1 cellular context compared by ENCODE assay signal in genomic region chr19:18291590-18292459, GRCh38.
TF ChIP-seq lines count a peak whose summit lies in the region.

No MANE protein-coding gene starts in this region.

TF ChIP-seq in GM12878, 131 proteins besides CTCF, POLR2A, EP300 and RAD21 (continued from another document and continues in another):
- TF ChIP-seq BCLAF1 (IDR thresholded peaks at IDR 0.05) (no peak), JUND (IDR thresholded peaks at IDR 0.05; ENCODE audit: low read depth, low read length) (no peak), EED (IDR thresholded peaks at IDR 0.05; ENCODE audit: low read depth) (peak; percentile 94), YY1 (IDR thresholded peaks at IDR 0.05; ENCODE audit: low read depth, low read length) (0 out of 2 replicates have a peak, but pooled peaks have one; percentile 8), MLLT1 (IDR thresholded peaks at IDR 0.05) (peak; percentile 80), SREBF2 (IDR thresholded peaks at IDR 0.05; ENCODE audit: low read length) (no peak), SKIL (IDR thresholded peaks at IDR 0.05; ENCODE audit: low read depth, poor library complexity, severe bottlenecking) (peak; percentile 32), BACH1 (IDR thresholded peaks at IDR 0.05; ENCODE audit: borderline replicate concordance) (peak; percentile 86), NFYA (IDR thresholded peaks at IDR 0.05; ENCODE audit: borderline replicate concordance, low read depth, low read length) (no peak), E4F1 (IDR thresholded peaks at IDR 0.05; ENCODE audit: borderline replicate concordance, partially characterized antibody) (no peak), EGR1 (IDR thresholded peaks at IDR 0.05; ENCODE audit: borderline replicate concordance in 1 of 2, low read depth in 2 of 2, low read length in 2 of 2) (peak in 1 of 2 experiments; percentile 100; a peak in 2 of 3 replicates), POU2F2 (IDR thresholded peaks at IDR 0.05; ENCODE audit: borderline replicate concordance, low read depth, low read length) (peak; percentile 73; the same call in 2 of the 3 replicates), ZBTB4 (CRISPR knock-in tag; IDR thresholded peaks at IDR 0.05) (no peak), USF1 (IDR thresholded peaks at IDR 0.05; ENCODE audit: borderline replicate concordance, extremely low read length, insufficient read depth, low read depth, low read length) (no peak), SUPT20H (IDR thresholded peaks at IDR 0.05; ENCODE audit: borderline replicate concordance, control insufficient read depth, low read depth, low read length) (no peak), BCL3 (IDR thresholded peaks at IDR 0.05; ENCODE audit: borderline replicate concordance, insufficient read depth, low read depth, low read length, poor library complexity, severe bottlenecking) (peak; percentile 86), CHD2 (IDR thresholded peaks at IDR 0.05; ENCODE audit: borderline replicate concordance, low read depth, low read length) (peak; percentile 93), KDM1A (IDR thresholded peaks at IDR 0.05; ENCODE audit: borderline replicate concordance) (no peak), RBBP5 (conservative IDR thresholded peaks at IDR 0.05) (no peak), ZNF687 (IDR thresholded peaks at IDR 0.05) (no peak; the same call in none of the 2 replicates), MXI1 (IDR thresholded peaks at IDR 0.05; ENCODE audit: low read depth, low read length) (peak; percentile 42; the same call in 1 of the 2 replicates), MTA2 (IDR thresholded peaks at IDR 0.05; ENCODE audit: low read depth) (peak; percentile 52; the same call in 1 of the 2 replicates), CBFB (IDR thresholded peaks at IDR 0.05; ENCODE audit: low read depth) (peak; percentile 80; the same call in 1 of the 2 replicates), SIX5 (IDR thresholded peaks at IDR 0.05; ENCODE audit: low read depth, low read length, severe bottlenecking) (no peak), NRF1 (conservative IDR thresholded peaks at IDR 0.05; ENCODE audit: low read depth, low read length) (0 out of 2 replicates have a peak, but pooled peaks have one; percentile 10), CEBPB (IDR thresholded peaks at IDR 0.05; ENCODE audit: borderline replicate concordance in 1 of 2, low read depth in 2 of 2, low read length in 2 of 2) (no peak), TARDBP (IDR thresholded peaks at IDR 0.05; ENCODE audit: borderline replicate concordance) (0 out of 2 replicates have a peak, but pooled peaks have one; percentile 41), ZNF622 (IDR thresholded peaks at IDR 0.05) (no peak), NFXL1 (IDR thresholded peaks at IDR 0.05; ENCODE audit: borderline replicate concordance) (0 out of 2 replicates have a peak, but pooled peaks have one; percentile 67), BMI1 (IDR thresholded peaks at IDR 0.05; ENCODE audit: borderline replicate concordance) (no peak), STAT3 (IDR thresholded peaks at IDR 0.05; ENCODE audit: low read depth, low read length) (no peak), MYB (IDR thresholded peaks at IDR 0.05; ENCODE audit: borderline replicate concordance, low read depth, low read length) (no peak), IKZF2 (IDR thresholded peaks at IDR 0.05) (peak; percentile 92 to 96), IRF5 (IDR thresholded peaks at IDR 0.05; ENCODE audit: borderline replicate concordance) (peak; percentile 7; the same call in 1 of the 2 replicates), ATF7 (IDR thresholded peaks at IDR 0.05; ENCODE audit: low read depth) (peak; percentile 78), CREB1 (IDR thresholded peaks at IDR 0.05; ENCODE audit: low read depth) (peak; percentile 85), GABPA (IDR thresholded peaks at IDR 0.05; ENCODE audit: low read depth) (no peak; the same call in 1 of the 2 replicates), EZH2 (IDR thresholded peaks at IDR 0.05; ENCODE audit: borderline replicate concordance, control insufficient read depth, low read depth, low read length) (no peak), POLR2AphosphoS5 (IDR thresholded peaks at IDR 0.05; ENCODE audit: low read length) (peak; percentile 52; the same call in 1 of the 2 replicates)
